ENCODE assay signal across 22 cellular contexts in the genomic region with DNA sequence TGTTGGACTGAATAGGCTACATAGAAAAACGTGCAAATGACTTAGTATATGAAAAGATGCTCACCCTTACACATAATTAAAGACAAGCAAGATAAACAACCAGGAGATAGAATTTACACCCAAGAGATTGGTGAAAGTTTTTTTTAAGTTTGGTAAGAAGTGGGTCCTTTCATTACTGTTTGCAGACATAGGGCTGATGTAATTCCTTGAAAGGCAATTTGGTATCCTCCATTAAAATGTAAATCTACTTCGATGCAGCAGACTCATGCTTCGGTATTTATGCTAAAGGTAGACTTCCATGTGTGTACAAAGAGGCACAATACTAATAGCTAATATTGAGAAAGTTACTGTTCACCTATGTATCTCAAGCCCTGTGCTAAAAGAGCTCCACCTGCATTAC.
"Had no signal": no experiment of that assay in that cellular context is flagged by ENCODE, and none has a peak within 500 bp of the region (broad histone marks: within the 10 kb centered on the region; RNA-seq: fewer than 3 reads in every experiment).

No MANE protein-coding gene starts in this region.

- H3K27ac ChIP-seq: adrenal gland, body of pancreas, breast epithelium, SJCRH30 had no signal

- H3K9me3 ChIP-seq: adrenal gland, body of pancreas, breast epithelium, SJCRH30, SK-N-SH had no signal

- H3K36me3 ChIP-seq: adrenal gland, breast epithelium, SJCRH30 had no signal

- H3K4me1 ChIP-seq: adrenal gland, body of pancreas, breast epithelium had no signal

- DNase-seq: activated CD4-positive, alpha-beta T cell treated with anti-CD3 and anti-CD28 coated beads, Interleukin-2, amount 10 ng/mL, durations not matched to agents 7 days and 5 days; activated CD4-positive, alpha-beta T cell treated with anti-CD3 and anti-CD28 coated beads, Interleukin-2, amount 50 U/mL, for 48 hours; activated CD8-positive, alpha-beta T cell treated with anti-CD3 and anti-CD28 coated beads, Interleukin-2, amount 10 ng/mL, durations not matched to agents 7 days and 5 days; activated gamma-delta T cell; activated naive CD4-positive, alpha-beta T cell treated with Interleukin-2 at 50 U/mL for 16 hours; activated T-cell treated with anti-CD3 and anti-CD28 coated beads, Interleukin-2, amount 50 U/mL, for 24 hours; adrenal gland; body of pancreas; NCI-H1105 treated with DMSO at 0.1 percent for 48 hours; NCI-H1436; NCI-H1694; NCI-H1930; NCI-H2081 treated with DMSO at 0.1 percent for 48 hours; NCI-H2171; NCI-H446; NCI-H524; SHP77; SJCRH30; SK-N-SH; T-cell; T-helper 17 cell had no signal

- H3K4me3 ChIP-seq: adrenal gland, body of pancreas, breast epithelium, SJCRH30 had no signal
